8 cellular contexts compared by ENCODE assay signal in the genomic region with DNA sequence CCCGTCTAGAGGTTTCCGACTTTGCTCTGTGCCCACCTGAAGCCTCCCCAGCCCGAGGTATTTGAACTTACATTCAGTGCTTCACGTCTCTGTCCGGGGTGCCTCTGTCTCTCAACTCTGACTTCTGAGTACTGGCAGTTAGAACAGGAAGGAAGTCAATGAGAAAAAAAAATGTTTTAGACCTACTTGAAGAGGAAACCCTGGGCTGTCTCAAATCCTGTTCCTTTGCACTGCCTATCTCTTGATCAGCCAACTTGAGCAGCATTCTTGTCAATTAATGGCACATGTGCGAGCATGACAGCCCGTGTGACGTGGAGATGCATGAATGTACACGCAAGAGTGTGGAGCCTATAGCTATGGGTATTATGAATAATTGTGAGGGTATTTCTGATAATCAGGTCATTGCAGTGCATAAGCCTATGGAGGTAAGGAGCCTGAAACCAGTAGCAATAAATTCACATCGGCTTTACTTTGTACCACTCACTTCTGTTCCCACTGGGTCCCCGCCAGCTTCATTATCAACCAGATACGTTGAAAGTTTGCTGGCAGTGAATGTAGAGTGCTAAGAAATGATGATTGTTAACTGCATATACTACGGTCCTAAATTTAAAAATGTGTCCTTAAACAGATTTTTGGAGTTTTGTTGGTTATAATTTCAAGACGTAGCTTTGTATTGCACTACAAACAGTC. TPM values are rescaled to one million over a fixed set of nuclear protein-coding genes. Genes with fewer than 3 reads are reported as not detected.
A peak's percentile ranks its signal among the peaks of the same experiment; 100 is the strongest.
DNase-seq lines count a peak whose midpoint lies in the region; ATAC-seq and TF ChIP-seq lines count a peak whose summit lies in the region.

A gene (minus strand): TSS at position 136 of the 690 bp plus-strand sequence. CDS start 10,889 bp downstream, outside the sequence.

- H3K4me1 Mint-ChIP-seq in CD4-positive, alpha-beta T cell (ENCODE audit: low read depth) = peaks cover 72% of the 10 kb centered on the region

- no peaks in the 10 kb centered on the region for H3K79me2 ChIP-seq in osteoblast (ENCODE audit: insufficient read depth, low read length)

- TF ChIP-seq CTCF in CD4-positive, alpha-beta T cell (IDR thresholded peaks at IDR 0.05) = no peak
- TF ChIP-seq CTCF in osteoblast (IDR thresholded peaks at IDR 0.05; ENCODE audit: extremely low read depth, low read depth, low read length) = no peak
- no peak for TF ChIP-seq CTCF in vagina (IDR thresholded peaks at IDR 0.05)

- POLR2A ChIA-PET in CD4-positive, alpha-beta T cell (lab: Charles Lee) = interaction anchor here (0.7 to 8.5 kb wide), 20 partner anchors 10 to 949 kb away, joined by 3 to 144 read pairs (median 4); a partner anchor contains a TSS

- no peaks in the 10 kb centered on the region for H3K27me3 ChIP-seq in CD4-positive, alpha-beta T cell (ENCODE audit: control insufficient read depth, insufficient read depth, low read length)
- no peaks in the 10 kb centered on the region for H3K27me3 ChIP-seq in effector memory CD4-positive, alpha-beta T cell (replicated peaks; ENCODE audit: control insufficient read depth, insufficient read depth, low read length, poor library complexity, severe bottlenecking)
- H3K27me3 ChIP-seq in osteoblast (ENCODE audit: insufficient read depth, low read length) (no peaks in the 10 kb centered on the region), vagina (no peaks in the 10 kb centered on the region)

- peak within 1 kb of the TSS; percentile 90 for H3K27ac ChIP-seq in CD4-positive, alpha-beta T cell (ENCODE audit: low read depth, low read length)
- H3K27ac ChIP-seq in effector memory CD4-positive, alpha-beta T cell (ENCODE audit: insufficient read depth, low read length, poor library complexity, severe bottlenecking) = peak within 1 kb of the TSS; percentile 90
- H3K27ac ChIP-seq in osteoblast (ENCODE audit: low read depth, low read length) (no peak within 1 kb of the TSS), vagina (peak within 1 kb of the TSS; percentile 62)

- H4K20me1 ChIP-seq in osteoblast (ENCODE audit: insufficient read depth, low read length) = no peaks in the 10 kb centered on the region

- CTCF ChIA-PET in CD4-positive, alpha-beta T cell (lab: Charles Lee) = interaction anchor here (1.1 to 4.3 kb wide), 2 partner anchors 13 to 34 kb away, joined by 3 to 12 read pairs; no protein-coding TSS in a partner anchor

- no peaks in the 10 kb centered on the region for H3K36me3 ChIP-seq in effector memory CD4-positive, alpha-beta T cell (ENCODE audit: control insufficient read depth, insufficient read depth, low read length)
- H3K36me3 ChIP-seq in osteoblast (ENCODE audit: insufficient read depth, low read length) (no peaks in the 10 kb centered on the region), vagina (no peaks in the 10 kb centered on the region)

- peak within 1 kb of the TSS; percentile 97 for H3K4me3 Mint-ChIP-seq in CD4-positive, alpha-beta T cell

- peak in 1 of 2 donors; percentile 9 for TF ChIP-seq POLR2A in vagina (IDR thresholded peaks at IDR 0.05)

- peak within 1 kb of the TSS; percentile 79 for H3K4me2 ChIP-seq in osteoblast (ENCODE audit: insufficient read depth, low read length)

- peak within 1 kb of the TSS; percentile 64 for H3K4me3 ChIP-seq in effector memory CD4-positive, alpha-beta T cell (ENCODE audit: insufficient read depth, low read depth, low read length, poor library complexity, severe bottlenecking)
- H3K4me3 ChIP-seq in osteoblast (ENCODE audit: insufficient read depth, low read length) (peak within 1 kb of the TSS; percentile 52), vagina (peak within 1 kb of the TSS; percentile 14 to 44)

- H3K27ac Mint-ChIP-seq in CD4-positive, alpha-beta T cell = peak within 1 kb of the TSS; percentile 94

- intact Hi-C loops in CD4-positive, alpha-beta T cell (cut with DNase I, micrococcal nuclease) = loop anchor here (1.0 to 5.0 kb wide), 6 partner anchors 9 to 594 kb away; a partner anchor contains a TSS
- intact Hi-C loops in vagina (cut with DNase I) = no loop called here

- peaks cover 49% of the 10 kb centered on the region for H3K36me3 Mint-ChIP-seq in CD4-positive, alpha-beta T cell (ENCODE audit: low read depth)

- H3K9me3 Mint-ChIP-seq in CD4-positive, alpha-beta T cell = no peaks in the 10 kb centered on the region

- peak; percentile 63 to 90 (median 68) for DNase-seq in CD4-positive, alpha-beta T cell
- DNase-seq in HUDEP-2 (lab: John Stamatoyannopoulos, UW; ENCODE audit: unreplicated experiment in 76 of 76) = peak in 68 of 76 experiments; percentile 10 to 81 (median 46)
- DNase-seq in activated CD4-positive, alpha-beta T cell treated with anti-CD3 and anti-CD28 coated beads for 4 hours = peak; percentile 71 to 78
- DNase-seq in effector memory CD4-positive, alpha-beta T cell = peak; percentile 78 to 83 (median 81)
- DNase-seq in osteoblast (ENCODE audit: insufficient read length, low spot score, missing footprints) = no peak
- no peak for DNase-seq in vagina (ENCODE audit: extremely low spot score in 2 of 2)
- no peak for DNase-seq in NCI-H774 (lab: John Stamatoyannopoulos, UW)

- no peaks in the 10 kb centered on the region for H3K9me3 ChIP-seq in CD4-positive, alpha-beta T cell (ENCODE audit: control insufficient read depth, low read length)
- no peaks in the 10 kb centered on the region for H3K9me3 ChIP-seq in effector memory CD4-positive, alpha-beta T cell (ENCODE audit: control insufficient read depth, low read length)
- H3K9me3 ChIP-seq in osteoblast (ENCODE audit: low read depth, low read length) = no peaks in the 10 kb centered on the region
- no peaks in the 10 kb centered on the region for H3K9me3 ChIP-seq in vagina

- H3K4me1 ChIP-seq in effector memory CD4-positive, alpha-beta T cell (ENCODE audit: control insufficient read depth, insufficient read depth, low read length, poor library complexity, severe bottlenecking) = peaks cover 40% of the 10 kb centered on the region
- H3K4me1 ChIP-seq in osteoblast (ENCODE audit: insufficient read depth, low read length) = peaks cover 11% of the 10 kb centered on the region
- H3K4me1 ChIP-seq in vagina = peaks cover 44% of the 10 kb centered on the region

- ATAC-seq in CD4-positive, alpha-beta T cell (ENCODE audit: poor library complexity) = peak; percentile 75
- peak; percentile 60 for ATAC-seq in GM21367 (IDR thresholded peaks at IDR 0.05; ENCODE audit: unreplicated experiment)

- H2AFZ ChIP-seq in osteoblast (ENCODE audit: low read length) = peak within 1 kb of the TSS; percentile 76

- H3K27me3 Mint-ChIP-seq in CD4-positive, alpha-beta T cell = no peaks in the 10 kb centered on the region

RNA-seq across cellular contexts. Expression of the gene that starts here (rescaled TPM):
- total RNA-seq in CD4-positive, alpha-beta T cell = 100 to 1,000 TPM; 872 to 942 TPM
- 1.5 and 7.2 TPM in 2 replicates for total RNA-seq in osteoblast
- 153 TPM for total RNA-seq in vagina

Comparison
In these comparisons a context has a peak if more than half of its experiments do, and no peak if none do; other contexts are left out.
1. RNA of the gene that starts here (total RNA-seq): 872 to 942 TPM in CD4-positive, alpha-beta T cell and 153 TPM in vagina (single experiment); 1.5 to 7.2 TPM in osteoblast; every median in the first group is over 10 times any median in the second.
2. DNase-seq: peak in CD4-positive, alpha-beta T cell (10 of 10), HUDEP-2 (68 of 76), activated CD4-positive, alpha-beta T cell treated with anti-CD3 and anti-CD28 coated beads for 4 hours (2 of 2) and effector memory CD4-positive, alpha-beta T cell (3 of 3); none in osteoblast (single experiment), vagina (0 of 2) and NCI-H774 (single experiment).
3. Peak in every context shown above with its lines, with median percentiles within 50 percentile points of each other: H3K4me3 ChIP-seq.